ENCODE assay signal across 8 cellular contexts in genomic region chr1:22142315-22143064, GRCh38. TPM values are rescaled to one million over a fixed set of nuclear protein-coding genes. Genes with fewer than 3 reads are reported as not detected.
A peak's percentile ranks its signal among the peaks of the same experiment; 100 is the strongest.
DNase-seq lines count a peak whose midpoint lies in the region; ATAC-seq and TF ChIP-seq lines count a peak whose summit lies in the region.

No MANE protein-coding gene starts in this region.

- H3K9me3 ChIP-seq in MG63 = no peaks in the 10 kb centered on the region
- no peaks in the 10 kb centered on the region for H3K9me3 ChIP-seq in lower lobe of right lung

- peaks cover 18% of the 10 kb centered on the region for H3K4me1 ChIP-seq in lower lobe of right lung

- H3K27me3 ChIP-seq in MG63 (peaks cover 13% of the 10 kb centered on the region), lower lobe of right lung (ENCODE audit: low read depth) (peaks cover 46% of the 10 kb centered on the region)

- DNase-seq in GM12865 (ENCODE audit: low read depth) = no peak
- peak; percentile 30 for DNase-seq in MG63
- DNase-seq in cerebellum (ENCODE audit: low spot score) = peak; percentile 30
- no peak for DNase-seq in lower lobe of right lung
- DNase-seq in ureter (ENCODE audit: low spot score) = peak; percentile 64
- no peak for DNase-seq in NCI-H526 treated with DMSO at 0.1 percent for 48 hours (lab: John Stamatoyannopoulos, UW)
- no peak for DNase-seq in A172 (ENCODE audit: low spot score)

- intact Hi-C loops in lower lobe of right lung (cut with DNase I) = no loop called here

- H3K36me3 ChIP-seq in MG63 (no peaks in the 10 kb centered on the region), lower lobe of right lung (no peaks in the 10 kb centered on the region)

- TF ChIP-seq CTCF in GM12865 (IDR thresholded peaks at IDR 0.05; ENCODE audit: insufficient read depth, low read depth, low read length, missing control alignments) (no peak), lower lobe of right lung (IDR thresholded peaks at IDR 0.05) (no peak)

- H3K4me3 ChIP-seq in GM12865 (ENCODE audit: low read depth, low read length) = peak overlapping the region; percentile 30
- H3K4me3 ChIP-seq in MG63 = no peak overlapping the region; the same call in 1 of the 2 replicates
- peak overlapping the region; percentile 60 for H3K4me3 ChIP-seq in lower lobe of right lung

- H3K27ac ChIP-seq in lower lobe of right lung = no peak overlapping the region

- ATAC-seq in lower lobe of right lung (peak; percentile 45 to 62), HG03097 (IDR thresholded peaks at IDR 0.05; ENCODE audit: low FRiP score, unreplicated experiment) (no peak)

RNA-seq across cellular contexts. Expression of gene WNT4, which starts 0.4 kb away (rescaled TPM):
- not detected in 2 replicates for total RNA-seq in MG63 (2014; rRNA removed; shearing (Covaris generic); ENCODE audit: low replicate concordance)
- total RNA-seq in cerebellum = 3.7 TPM
- total RNA-seq in lower lobe of right lung = 3.8 TPM
- total RNA-seq in ureter = 3.7 TPM
- 0.03 TPM in 1 of 2 replicates, not detected in the other for total RNA-seq in A172 (2014; rRNA removed; shearing (Covaris generic))

Comparison
In these comparisons a context has a peak if more than half of its experiments do, and no peak if none do; other contexts are left out.
1. DNase-seq: peak in MG63 (single experiment), cerebellum (single experiment) and ureter (single experiment); none in GM12865 (single experiment), lower lobe of right lung (single experiment), NCI-H526 treated with DMSO at 0.1 percent for 48 hours (single experiment) and A172 (single experiment).